Comparison of ENCODE assay signal across 8 cellular contexts in the genomic region with DNA sequence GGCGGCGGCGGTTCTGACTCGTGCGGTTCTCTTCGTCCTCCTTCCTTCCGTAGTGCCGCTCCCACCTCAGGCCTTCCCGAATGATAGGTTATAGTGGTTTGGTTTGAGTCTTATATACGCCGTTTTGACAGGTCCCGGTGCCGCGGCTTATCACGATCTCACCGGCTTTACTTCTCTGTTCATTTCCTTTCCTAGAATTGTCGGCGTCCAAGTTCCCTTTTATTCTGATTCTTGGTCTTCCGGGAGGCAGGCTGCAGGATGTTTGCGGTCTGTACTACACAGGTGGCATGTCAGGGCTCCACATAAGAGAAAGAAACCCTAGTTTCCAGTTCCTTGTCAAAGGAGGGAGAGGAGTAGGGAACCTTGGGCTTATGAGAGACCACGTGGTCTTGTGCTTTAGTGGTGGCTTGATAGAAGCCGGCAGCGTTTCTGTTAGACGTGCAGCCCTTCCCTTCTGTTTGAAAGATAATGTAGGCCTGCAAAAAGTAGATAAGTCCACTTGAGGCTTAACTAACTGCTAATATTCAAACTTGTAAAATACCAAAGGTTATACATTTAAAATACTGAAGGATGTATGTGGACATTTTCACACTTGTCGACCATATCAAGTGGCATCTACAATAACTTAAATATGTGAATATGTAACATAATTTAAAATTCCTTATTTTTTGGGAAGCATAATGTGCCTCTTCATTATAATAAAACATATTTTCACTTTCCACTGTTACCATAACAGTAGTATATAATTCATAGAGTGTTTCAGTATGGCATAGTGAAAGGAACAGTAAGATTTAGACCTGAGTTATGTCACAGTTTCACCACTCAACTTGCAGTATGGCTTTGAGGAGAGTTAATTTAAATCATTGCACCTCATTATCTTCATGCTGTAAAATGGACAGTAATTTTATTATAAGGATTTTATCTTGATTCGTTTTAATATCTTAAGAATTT. TPM values are rescaled to one million over a fixed set of nuclear protein-coding genes. Genes with fewer than 3 reads are reported as not detected.
DNase-seq lines count a peak whose midpoint lies in the region; ATAC-seq and TF ChIP-seq lines count a peak whose summit lies in the region.

No MANE protein-coding gene starts in this region.

- peak overlapping the region; percentile 94 to 100 (median 99) for H3K27ac Mint-ChIP-seq in CD8-positive, alpha-beta memory T cell
- peak overlapping the region; percentile 100 for H3K27ac Mint-ChIP-seq in activated naive CD8-positive, alpha-beta T cell

- no peaks in the 10 kb centered on the region for H3K9me3 ChIP-seq in CD8-positive, alpha-beta memory T cell (ENCODE audit: low read length)
- H3K9me3 ChIP-seq in parathyroid adenoma (ENCODE audit: control insufficient read depth, low read length): no peaks in the 10 kb centered on the region

- H3K27me3 ChIP-seq in CD8-positive, alpha-beta memory T cell (ENCODE audit: insufficient read depth, low read length, poor library complexity, severe bottlenecking): no peaks in the 10 kb centered on the region
- H3K27me3 ChIP-seq in parathyroid adenoma (ENCODE audit: control insufficient read depth, insufficient read depth, low read length): no peaks in the 10 kb centered on the region

- peak; percentile 26 to 74 (median 68) for DNase-seq in CD8-positive, alpha-beta memory T cell
- DNase-seq in RPMI7951 (ENCODE audit: low read depth): peak; percentile 45
- peak; percentile 57 for DNase-seq in Right ventricle myocardium superior
- DNase-seq in GM19240 (ENCODE audit: insufficient read length, low spot score): no peak

- intact Hi-C loops in Right ventricle myocardium superior (cut with DNase I): no loop called here

- H3K79me2 ChIP-seq in parathyroid adenoma: peaks cover 36% of the 10 kb centered on the region

- H3K27me3 Mint-ChIP-seq in CD8-positive, alpha-beta memory T cell: peaks cover 0 to 3% of the 10 kb centered on the region in 2 donors
- no peaks in the 10 kb centered on the region for H3K27me3 Mint-ChIP-seq in activated naive CD8-positive, alpha-beta T cell

- CTCF ChIA-PET in CD8-positive, alpha-beta memory T cell (lab: Charles Lee): no interaction called here

- POLR2A ChIA-PET in CD8-positive, alpha-beta memory T cell (lab: Charles Lee): interaction anchor here (1.0 to 2.2 kb wide), 2 partner anchors 17 to 342 kb away, joined by 3 to 10 read pairs; no protein-coding TSS in a partner anchor

- H3K4me2 ChIP-seq in parathyroid adenoma (ENCODE audit: low read length): peak overlapping the region; percentile 77

- no peaks in the 10 kb centered on the region for H3K9me3 Mint-ChIP-seq in CD8-positive, alpha-beta memory T cell
- H3K9me3 Mint-ChIP-seq in activated naive CD8-positive, alpha-beta T cell (ENCODE audit: low read depth): no peaks in the 10 kb centered on the region

- peaks cover 64 to 80% (median 67%) of the 10 kb centered on the region in 3 donors for H3K4me1 Mint-ChIP-seq in CD8-positive, alpha-beta memory T cell
- H3K4me1 Mint-ChIP-seq in activated naive CD8-positive, alpha-beta T cell (ENCODE audit: low read depth): peaks cover 77% of the 10 kb centered on the region

- peaks cover 0 to 23% (median 4%) of the 10 kb centered on the region in 3 donors for H3K36me3 Mint-ChIP-seq in CD8-positive, alpha-beta memory T cell
- H3K36me3 Mint-ChIP-seq in activated naive CD8-positive, alpha-beta T cell: peaks cover 9% of the 10 kb centered on the region

- peak overlapping the region; percentile 88 for H2AFZ ChIP-seq in parathyroid adenoma

- peak overlapping the region; percentile 94 for H3K27ac ChIP-seq in CD8-positive, alpha-beta memory T cell (ENCODE audit: low read depth, low read length)
- H3K27ac ChIP-seq in parathyroid adenoma: peak overlapping the region; percentile 91

- H3K4me3 Mint-ChIP-seq in CD8-positive, alpha-beta memory T cell: peak overlapping the region; percentile 98 to 99 (median 99)
- H3K4me3 Mint-ChIP-seq in activated naive CD8-positive, alpha-beta T cell: peak overlapping the region; percentile 96

- ATAC-seq in GM19452 (IDR thresholded peaks at IDR 0.05; ENCODE audit: unreplicated experiment) (peak; percentile 48), HG03521 (IDR thresholded peaks at IDR 0.05; ENCODE audit: unreplicated experiment) (peak; percentile 37), Right ventricle myocardium superior (ENCODE audit: poor library complexity) (peak; percentile 38)

- TF ChIP-seq CTCF in parathyroid adenoma (IDR thresholded peaks at IDR 0.05): no peak

- H3K4me3 ChIP-seq in CD8-positive, alpha-beta memory T cell (ENCODE audit: low read length): peak overlapping the region; percentile 93
- H3K4me3 ChIP-seq in parathyroid adenoma (ENCODE audit: low read depth, low read length): peak overlapping the region; percentile 95

- no peaks in the 10 kb centered on the region for H3K36me3 ChIP-seq in CD8-positive, alpha-beta memory T cell (ENCODE audit: insufficient read depth, low read length)
- no peaks in the 10 kb centered on the region for H3K36me3 ChIP-seq in parathyroid adenoma (ENCODE audit: control insufficient read depth, insufficient read depth, low read length)

- H3K9ac ChIP-seq in parathyroid adenoma: peak overlapping the region; percentile 70

- peaks cover 73% of the 10 kb centered on the region for H3K4me1 ChIP-seq in CD8-positive, alpha-beta memory T cell (ENCODE audit: insufficient read depth, low read length)
- peaks cover 4% of the 10 kb centered on the region for H3K4me1 ChIP-seq in parathyroid adenoma

RNA-seq across cellular contexts. Expression of gene USP15, which starts 0.8 kb away (rescaled TPM):
- total RNA-seq in CD8-positive, alpha-beta memory T cell: 10 to 100 TPM; 90.9 to 99.0 TPM
- polyA plus RNA-seq in CD8-positive, alpha-beta memory T cell: 59.5 TPM
- 19.2 and 40.0 TPM in 2 replicates for total RNA-seq in RPMI7951 (2014; rRNA removed; shearing (Covaris generic))
- total RNA-seq in Right ventricle myocardium superior: 55.0 TPM
